2 cellular contexts compared by ENCODE assay signal in the genomic region with DNA sequence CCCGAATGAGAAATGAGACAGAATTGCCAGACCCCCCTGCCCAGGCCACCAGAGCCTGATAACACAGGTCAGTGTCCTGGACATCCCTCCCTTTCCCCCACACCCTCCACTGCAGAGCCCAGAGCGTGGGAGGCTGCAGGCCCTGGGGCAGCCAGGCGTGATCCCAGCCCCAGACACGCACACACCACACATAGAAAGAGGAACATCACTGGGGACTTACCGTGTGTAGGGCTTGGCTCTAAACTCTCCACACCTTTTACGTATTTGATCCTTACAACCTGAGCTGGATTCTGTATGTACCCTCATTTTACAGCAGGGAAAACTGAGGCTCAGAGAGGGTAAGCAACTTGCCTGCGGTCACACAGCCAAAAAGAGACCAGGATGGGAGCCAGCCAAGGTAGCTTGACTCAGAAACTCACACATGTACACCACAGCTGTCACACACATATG.
TF ChIP-seq lines count a peak whose summit lies in the region.

No MANE protein-coding gene starts in this region.

TF ChIP-seq in SK-N-SH, 30 proteins besides CTCF, POLR2A, EP300 and RAD21 (continued from another document):
- TF ChIP-seq FOSL2 (IDR thresholded peaks at IDR 0.05; ENCODE audit: borderline replicate concordance, low read depth) = no peak
- TF ChIP-seq, protein P1, sequence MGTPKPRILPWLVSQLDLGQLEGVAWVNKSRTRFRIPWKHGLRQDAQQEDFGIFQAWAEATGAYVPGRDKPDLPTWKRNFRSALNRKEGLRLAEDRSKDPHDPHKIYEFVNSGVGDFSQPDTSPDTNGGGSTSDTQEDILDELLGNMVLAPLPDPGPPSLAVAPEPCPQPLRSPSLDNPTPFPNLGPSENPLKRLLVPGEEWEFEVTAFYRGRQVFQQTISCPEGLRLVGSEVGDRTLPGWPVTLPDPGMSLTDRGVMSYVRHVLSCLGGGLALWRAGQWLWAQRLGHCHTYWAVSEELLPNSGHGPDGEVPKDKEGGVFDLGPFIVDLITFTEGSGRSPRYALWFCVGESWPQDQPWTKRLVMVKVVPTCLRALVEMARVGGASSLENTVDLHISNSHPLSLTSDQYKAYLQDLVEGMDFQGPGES (IDR thresholded peaks at IDR 0.05; ENCODE audit: low read depth, low read length) = no peak
- no peak for TF ChIP-seq TCF12 (IDR thresholded peaks at IDR 0.05)
- TF ChIP-seq SIN3A (IDR thresholded peaks at IDR 0.05; ENCODE audit: borderline replicate concordance, low read depth, low read length) = no peak
- no peak for TF ChIP-seq GABPA (IDR thresholded peaks at IDR 0.05; ENCODE audit: low read depth)
- TF ChIP-seq ELF1 (IDR thresholded peaks at IDR 0.05) = no peak
- no peak for TF ChIP-seq RFX5 (IDR thresholded peaks at IDR 0.05; ENCODE audit: low read length)
- TF ChIP-seq RCOR1 (IDR thresholded peaks at IDR 0.05; ENCODE audit: low read length) = 0 out of 2 replicates have a peak, but pooled peaks have one; percentile 19
- TF ChIP-seq NFIC (IDR thresholded peaks at IDR 0.05; ENCODE audit: borderline replicate concordance) = no peak
- TF ChIP-seq GATA2 (CRISPR knock-in tag; IDR thresholded peaks at IDR 0.05) = 0 out of 2 replicates have a peak, but pooled peaks have one; percentile 17
- TF ChIP-seq NRF1 (IDR thresholded peaks at IDR 0.05; ENCODE audit: low read depth, low read length) = no peak
- no peak for TF ChIP-seq FOXJ3 (CRISPR knock-in tag; IDR thresholded peaks at IDR 0.05)
- TF ChIP-seq, protein P2, sequence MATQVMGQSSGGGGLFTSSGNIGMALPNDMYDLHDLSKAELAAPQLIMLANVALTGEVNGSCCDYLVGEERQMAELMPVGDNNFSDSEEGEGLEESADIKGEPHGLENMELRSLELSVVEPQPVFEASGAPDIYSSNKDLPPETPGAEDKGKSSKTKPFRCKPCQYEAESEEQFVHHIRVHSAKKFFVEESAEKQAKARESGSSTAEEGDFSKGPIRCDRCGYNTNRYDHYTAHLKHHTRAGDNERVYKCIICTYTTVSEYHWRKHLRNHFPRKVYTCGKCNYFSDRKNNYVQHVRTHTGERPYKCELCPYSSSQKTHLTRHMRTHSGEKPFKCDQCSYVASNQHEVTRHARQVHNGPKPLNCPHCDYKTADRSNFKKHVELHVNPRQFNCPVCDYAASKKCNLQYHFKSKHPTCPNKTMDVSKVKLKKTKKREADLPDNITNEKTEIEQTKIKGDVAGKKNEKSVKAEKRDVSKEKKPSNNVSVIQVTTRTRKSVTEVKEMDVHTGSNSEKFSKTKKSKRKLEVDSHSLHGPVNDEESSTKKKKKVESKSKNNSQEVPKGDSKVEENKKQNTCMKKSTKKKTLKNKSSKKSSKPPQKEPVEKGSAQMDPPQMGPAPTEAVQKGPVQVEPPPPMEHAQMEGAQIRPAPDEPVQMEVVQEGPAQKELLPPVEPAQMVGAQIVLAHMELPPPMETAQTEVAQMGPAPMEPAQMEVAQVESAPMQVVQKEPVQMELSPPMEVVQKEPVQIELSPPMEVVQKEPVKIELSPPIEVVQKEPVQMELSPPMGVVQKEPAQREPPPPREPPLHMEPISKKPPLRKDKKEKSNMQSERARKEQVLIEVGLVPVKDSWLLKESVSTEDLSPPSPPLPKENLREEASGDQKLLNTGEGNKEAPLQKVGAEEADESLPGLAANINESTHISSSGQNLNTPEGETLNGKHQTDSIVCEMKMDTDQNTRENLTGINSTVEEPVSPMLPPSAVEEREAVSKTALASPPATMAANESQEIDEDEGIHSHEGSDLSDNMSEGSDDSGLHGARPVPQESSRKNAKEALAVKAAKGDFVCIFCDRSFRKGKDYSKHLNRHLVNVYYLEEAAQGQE (IDR thresholded peaks at IDR 0.05; ENCODE audit: low read depth, low read length) = no peak
- no peak for TF ChIP-seq FOXM1 (IDR thresholded peaks at IDR 0.05; ENCODE audit: low read depth)
TF ChIP-seq in SK-N-SH: peak in this region for 2.

TF ChIP-seq in SK-N-SH treated with all-trans-retinoic acid at 6 μM for 48 hours, 23 proteins besides CTCF, POLR2A, EP300 and RAD21:
- TF ChIP-seq, protein P3, sequence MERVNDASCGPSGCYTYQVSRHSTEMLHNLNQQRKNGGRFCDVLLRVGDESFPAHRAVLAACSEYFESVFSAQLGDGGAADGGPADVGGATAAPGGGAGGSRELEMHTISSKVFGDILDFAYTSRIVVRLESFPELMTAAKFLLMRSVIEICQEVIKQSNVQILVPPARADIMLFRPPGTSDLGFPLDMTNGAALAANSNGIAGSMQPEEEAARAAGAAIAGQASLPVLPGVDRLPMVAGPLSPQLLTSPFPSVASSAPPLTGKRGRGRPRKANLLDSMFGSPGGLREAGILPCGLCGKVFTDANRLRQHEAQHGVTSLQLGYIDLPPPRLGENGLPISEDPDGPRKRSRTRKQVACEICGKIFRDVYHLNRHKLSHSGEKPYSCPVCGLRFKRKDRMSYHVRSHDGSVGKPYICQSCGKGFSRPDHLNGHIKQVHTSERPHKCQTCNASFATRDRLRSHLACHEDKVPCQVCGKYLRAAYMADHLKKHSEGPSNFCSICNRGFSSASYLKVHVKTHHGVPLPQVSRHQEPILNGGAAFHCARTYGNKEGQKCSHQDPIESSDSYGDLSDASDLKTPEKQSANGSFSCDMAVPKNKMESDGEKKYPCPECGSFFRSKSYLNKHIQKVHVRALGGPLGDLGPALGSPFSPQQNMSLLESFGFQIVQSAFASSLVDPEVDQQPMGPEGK (CRISPR knock-in tag; IDR thresholded peaks at IDR 0.05; ENCODE audit: borderline replicate concordance) = no peak
- TF ChIP-seq BACH2 (CRISPR knock-in tag; IDR thresholded peaks at IDR 0.05; ENCODE audit: borderline replicate concordance) = no peak
- no peak for TF ChIP-seq ESRRG (CRISPR knock-in tag; IDR thresholded peaks at IDR 0.05)
- no peak for TF ChIP-seq ZNF8 (CRISPR knock-in tag; IDR thresholded peaks at IDR 0.05)
- no peak for TF ChIP-seq PPARA (CRISPR knock-in tag; IDR thresholded peaks at IDR 0.05; ENCODE audit: borderline replicate concordance)
- TF ChIP-seq, protein P4, sequence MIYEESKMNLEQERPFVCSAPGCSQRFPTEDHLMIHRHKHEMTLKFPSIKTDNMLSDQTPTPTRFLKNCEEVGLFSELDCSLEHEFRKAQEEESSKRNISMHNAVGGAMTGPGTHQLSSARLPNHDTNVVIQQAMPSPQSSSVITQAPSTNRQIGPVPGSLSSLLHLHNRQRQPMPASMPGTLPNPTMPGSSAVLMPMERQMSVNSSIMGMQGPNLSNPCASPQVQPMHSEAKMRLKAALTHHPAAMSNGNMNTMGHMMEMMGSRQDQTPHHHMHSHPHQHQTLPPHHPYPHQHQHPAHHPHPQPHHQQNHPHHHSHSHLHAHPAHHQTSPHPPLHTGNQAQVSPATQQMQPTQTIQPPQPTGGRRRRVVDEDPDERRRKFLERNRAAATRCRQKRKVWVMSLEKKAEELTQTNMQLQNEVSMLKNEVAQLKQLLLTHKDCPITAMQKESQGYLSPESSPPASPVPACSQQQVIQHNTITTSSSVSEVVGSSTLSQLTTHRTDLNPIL (CRISPR knock-in tag; IDR thresholded peaks at IDR 0.05; ENCODE audit: low read depth) = no peak
- TF ChIP-seq ARNTL (CRISPR knock-in tag; IDR thresholded peaks at IDR 0.05; ENCODE audit: borderline replicate concordance, low read depth) = no peak
- TF ChIP-seq SNAI2 (CRISPR knock-in tag; IDR thresholded peaks at IDR 0.05) = no peak
- no peak for TF ChIP-seq GLIS3 (CRISPR knock-in tag; IDR thresholded peaks at IDR 0.05)
- TF ChIP-seq OSR1 (CRISPR knock-in tag; IDR thresholded peaks at IDR 0.05) = no peak
- TF ChIP-seq, protein P5, sequence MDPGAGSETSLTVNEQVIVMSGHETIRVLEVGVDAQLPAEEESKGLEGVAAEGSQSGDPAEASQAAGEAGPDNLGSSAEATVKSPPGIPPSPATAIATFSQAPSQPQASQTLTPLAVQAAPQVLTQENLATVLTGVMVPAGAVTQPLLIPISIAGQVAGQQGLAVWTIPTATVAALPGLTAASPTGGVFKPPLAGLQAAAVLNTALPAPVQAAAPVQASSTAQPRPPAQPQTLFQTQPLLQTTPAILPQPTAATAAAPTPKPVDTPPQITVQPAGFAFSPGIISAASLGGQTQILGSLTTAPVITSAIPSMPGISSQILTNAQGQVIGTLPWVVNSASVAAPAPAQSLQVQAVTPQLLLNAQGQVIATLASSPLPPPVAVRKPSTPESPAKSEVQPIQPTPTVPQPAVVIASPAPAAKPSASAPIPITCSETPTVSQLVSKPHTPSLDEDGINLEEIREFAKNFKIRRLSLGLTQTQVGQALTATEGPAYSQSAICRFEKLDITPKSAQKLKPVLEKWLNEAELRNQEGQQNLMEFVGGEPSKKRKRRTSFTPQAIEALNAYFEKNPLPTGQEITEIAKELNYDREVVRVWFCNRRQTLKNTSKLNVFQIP (CRISPR knock-in tag; IDR thresholded peaks at IDR 0.05; ENCODE audit: borderline replicate concordance, low read depth) = no peak
- no peak for TF ChIP-seq TOX (CRISPR knock-in tag; IDR thresholded peaks at IDR 0.05; ENCODE audit: borderline replicate concordance)
- no peak for TF ChIP-seq ZNF70 (CRISPR knock-in tag; IDR thresholded peaks at IDR 0.05)
